Comparison of ENCODE assay signal across 34 cellular contexts in genomic region chr5:147666419-147666818, GRCh38.
"Had no signal": no experiment of that assay in that cellular context is flagged by ENCODE, and none has a peak within 500 bp of the region (broad histone marks: within the 10 kb centered on the region; RNA-seq: fewer than 3 reads in every experiment).

No MANE protein-coding gene starts in this region.

- DNase-seq: activated effector memory CD4-positive, alpha-beta T cell treated with anti-CD3 and anti-CD28 coated beads, Interleukin-2, amount 50 U/mL, for 16 hours; activated effector memory CD4-positive, alpha-beta T cell treated with Interleukin-2 at 50 U/mL for 16 hours; activated gamma-delta T cell; activated gamma-delta T cell treated with Interleukin-2 at 50 U/mL for 16 hours; activated naive CD4-positive, alpha-beta T cell; activated naive CD4-positive, alpha-beta T cell treated with anti-CD3 and anti-CD28 coated beads for 36 hours; activated naive CD4-positive, alpha-beta T cell treated with anti-CD3 and anti-CD28 coated beads, Interleukin-2, amount 10 ng/mL, durations not matched to agents 7 days and 5 days; activated naive CD4-positive, alpha-beta T cell treated with anti-CD3 and anti-CD28 coated beads, Interleukin-2, amount 50 U/mL, for 16 hours; activated naive CD4-positive, alpha-beta T cell treated with Interleukin-2 at 50 U/mL for 16 hours; activated naive CD8-positive, alpha-beta T cell treated with anti-CD3 and anti-CD28 coated beads for 36 hours; activated naive CD8-positive, alpha-beta T cell treated with anti-CD3 and anti-CD28 coated beads, Interleukin-2, amount 10 ng/mL, durations not matched to agents 7 days and 5 days; activated naive CD8-positive, alpha-beta T cell treated with anti-CD3 and anti-CD28 coated beads, Interleukin-2, amount 50 U/mL, for 24 hours; activated T-cell treated with anti-CD3 and anti-CD28 coated beads, Interleukin-2, amount 50 U/mL, for 1 hour; activated T-cell treated with anti-CD3 and anti-CD28 coated beads, Interleukin-2, amount 50 U/mL, for 24 hours; activated T-cell treated with anti-CD3 and anti-CD28 coated beads, Interleukin-2, amount 50 U/mL, for 4 hours; activated T-cell treated with anti-CD3 and anti-CD28 coated beads, Interleukin-2, amount 50 U/mL, for 48 hours; activated T-cell treated with anti-CD3 and anti-CD28 coated beads, Interleukin-2, amount 50 U/mL, for 72 hours; adrenal gland; amniotic stem cell; amygdala; anterior cingulate cortex; aorta; body of pancreas; brain microvascular endothelial cell; caudate nucleus; central memory CD4-positive, alpha-beta T cell; cerebellar nuclear complex had no signal

- H3K27ac ChIP-seq: adrenal gland, ascending aorta, body of pancreas, brain microvascular endothelial cell, breast epithelium, cardiac muscle cell had no signal

- H3K36me3 ChIP-seq: adrenal gland, ascending aorta, brain microvascular endothelial cell, breast epithelium, cardiac muscle cell had no signal

- H3K27me3 ChIP-seq: adrenal gland, ascending aorta, body of pancreas, brain microvascular endothelial cell, breast epithelium, cardiac muscle cell had no signal

- H3K9me3 ChIP-seq: adrenal gland, ascending aorta, body of pancreas, breast epithelium had no signal

- FAIRE-seq: astrocyte, bronchial epithelial cell had no signal

- H3K4me1 ChIP-seq: adrenal gland, ascending aorta, breast epithelium had no signal

- H3K4me3 ChIP-seq: adrenal gland, ascending aorta, body of pancreas, breast epithelium, cardiac muscle cell had no signal

- ATAC-seq: activated naive CD4-positive, alpha-beta T cell treated with anti-CD3 and anti-CD28 coated beads, Interleukin-2, amount 50 U/mL, for 72 hours; activated naive CD8-positive, alpha-beta T cell treated with anti-CD3 and anti-CD28 coated beads, Interleukin-2, amount 50 U/mL, for 24 hours; activated T-cell treated with anti-CD3 and anti-CD28 coated beads, Interleukin-2, amount 50 U/mL, for 4 hours; activated T-cell treated with anti-CD3 and anti-CD28 coated beads, Interleukin-2, amount 50 U/mL, for 72 hours; activated T-helper 17 cell treated with anti-CD3 and anti-CD28 coated beads, Interleukin-2, amount 50 U/mL, for 72 hours; body of pancreas had no signal
